22 cellular contexts compared by ENCODE assay signal in the genomic region with DNA sequence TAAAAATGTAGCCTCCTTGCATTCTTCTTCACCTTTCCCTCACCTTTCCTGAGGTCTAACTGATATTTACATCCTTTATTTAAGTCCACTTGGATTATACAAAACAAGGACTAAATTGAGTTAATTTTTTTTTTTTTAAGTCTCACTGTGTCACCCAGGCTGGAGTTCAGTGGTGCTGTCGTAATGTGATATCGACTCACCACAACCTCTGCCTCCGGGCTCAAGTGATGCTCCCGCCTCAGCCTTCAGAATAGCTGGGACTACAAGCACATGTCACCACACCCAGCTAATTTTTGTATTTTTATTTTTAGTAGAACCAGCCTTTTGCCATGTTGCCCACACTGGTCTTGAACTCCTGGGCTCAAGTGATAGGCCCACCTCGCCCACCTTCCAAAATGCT.
DNase-seq lines count a peak whose midpoint lies in the region; FAIRE-seq and TF ChIP-seq lines count a peak whose summit lies in the region.
"Had no signal": no experiment of that assay in that cellular context is flagged by ENCODE, and none has a peak within 500 bp of the region (broad histone marks: within the 10 kb centered on the region; RNA-seq: fewer than 3 reads in every experiment).

No MANE protein-coding gene starts in this region.

- peak; percentile 45 for FAIRE-seq in H54 (lab: Jason Lieb, UNC)
- FAIRE-seq: A204.1, G401.6, K562 had no signal

- DNase-seq in EH (ENCODE audit: low read depth) (peak; percentile 32), H54 (ENCODE audit: insufficient read length, low spot score) (no peak), NCI-H69 (lab: John Stamatoyannopoulos, UW) (peak; percentile 64), iris pigment epithelial cell (ENCODE audit: low read depth) (peak; percentile 60), DMS53 treated with DMSO at 0.1 percent for 48 hours (lab: John Stamatoyannopoulos, UW; ENCODE audit: unreplicated experiment) (no peak), Kasumi-1 (lab: John Stamatoyannopoulos, UW) (no peak)
- no peak for DNase-seq in NK-92 treated with Interleukin-12 subunit alpha and Interleukin-12 subunit beta, amount 100 ng/mL, for 24 hours (lab: John Stamatoyannopoulos, UW)
- DNase-seq: BE2C; Calu3; CD4-positive, alpha-beta T cell; DMS79; NCI-H1048; NCI-H1436 treated with DMSO at 0.1 percent for 48 hours; NCI-H2029; NCI-H2171 treated with DMSO at 0.1 percent for 48 hours; NCI-H446; Right ventricle myocardium superior; SK-N-SH; T-cell had no signal

- TF ChIP-seq POLR2A in H54 (IDR thresholded peaks at IDR 0.05; ENCODE audit: low read depth, low read length): no peak

Comparison
In these comparisons a context has a peak if more than half of its experiments do, and no peak if none do; other contexts are left out.
1. DNase-seq: peak in EH (single experiment), NCI-H69 (single experiment) and iris pigment epithelial cell (single experiment); none in H54 (single experiment), DMS53 treated with DMSO at 0.1 percent for 48 hours (single experiment), NK-92 treated with Interleukin-12 subunit alpha and Interleukin-12 subunit beta, amount 100 ng/mL, for 24 hours (single experiment) and Kasumi-1 (0 of 2).